In the genomic region with DNA sequence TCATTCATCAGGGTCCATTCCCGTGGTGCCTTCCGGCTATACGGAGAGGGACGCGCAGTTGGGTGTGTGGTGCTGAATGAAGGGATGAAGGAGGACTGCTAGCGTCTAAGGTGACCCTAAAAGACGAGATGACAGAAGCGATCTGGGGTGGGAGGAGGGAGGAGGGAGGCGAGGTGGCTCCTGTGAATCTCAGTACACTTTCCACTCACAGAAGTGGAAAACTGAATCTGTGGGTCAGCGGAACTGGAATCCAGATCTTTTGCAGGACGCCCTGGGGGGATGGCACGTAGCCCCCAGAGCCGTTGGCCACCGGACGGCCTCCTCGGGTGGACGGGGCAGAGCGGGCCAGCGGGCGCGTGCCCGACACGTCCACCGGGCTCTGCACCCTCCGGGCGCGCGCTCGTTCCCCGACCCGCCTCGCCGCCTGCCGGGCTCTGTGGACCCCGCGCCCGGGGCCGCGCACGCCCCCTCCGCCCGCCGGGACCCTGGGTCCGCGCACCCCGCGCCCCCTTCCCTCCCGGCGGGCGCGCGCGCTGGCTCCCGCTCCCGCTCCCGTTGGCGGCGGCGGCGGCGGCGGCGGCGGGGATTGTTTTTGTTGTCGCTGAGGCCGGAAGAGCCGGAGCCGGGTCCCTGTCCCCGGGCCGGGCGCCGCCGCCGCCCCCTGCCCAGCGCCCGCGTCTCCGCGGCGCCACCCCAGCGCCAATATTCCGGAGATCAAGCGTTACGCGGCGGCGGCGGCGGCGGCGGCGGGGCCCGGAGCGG, we compare ENCODE assay signal across 1 cellular context.
TF ChIP-seq lines count a peak whose summit lies in the region.

TSS of gene AGO4 (plus strand) at position 403 of the 762 bp plus-strand sequence. CDS start 401 bp downstream, outside the sequence.

TF ChIP-seq in HepG2, 621 proteins besides CTCF, POLR2A, EP300 and RAD21 (continued from another document and continues in another):
- TF ChIP-seq, protein P1, sequence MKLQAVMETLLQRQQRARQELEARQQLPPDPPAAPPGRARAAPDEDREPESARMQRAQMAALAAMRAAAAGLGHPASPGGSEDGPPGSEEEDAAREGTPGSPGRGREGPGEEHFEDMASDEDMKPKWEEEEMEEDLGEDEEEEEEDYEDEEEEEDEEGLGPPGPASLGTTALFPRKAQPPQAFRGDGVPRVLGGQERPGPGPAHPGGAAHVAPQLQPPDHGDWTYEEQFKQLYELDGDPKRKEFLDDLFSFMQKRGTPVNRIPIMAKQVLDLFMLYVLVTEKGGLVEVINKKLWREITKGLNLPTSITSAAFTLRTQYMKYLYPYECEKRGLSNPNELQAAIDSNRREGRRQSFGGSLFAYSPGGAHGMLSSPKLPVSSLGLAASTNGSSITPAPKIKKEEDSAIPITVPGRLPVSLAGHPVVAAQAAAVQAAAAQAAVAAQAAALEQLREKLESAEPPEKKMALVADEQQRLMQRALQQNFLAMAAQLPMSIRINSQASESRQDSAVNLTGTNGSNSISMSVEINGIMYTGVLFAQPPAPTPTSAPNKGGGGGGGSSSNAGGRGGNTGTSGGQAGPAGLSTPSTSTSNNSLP (IDR thresholded peaks at IDR 0.05; ENCODE audit: low read depth, low read length) = no peak
- TF ChIP-seq CEBPG (CRISPR knock-in tag; IDR thresholded peaks at IDR 0.05) = no peak
- TF ChIP-seq NFATC3 (CRISPR knock-in tag; IDR thresholded peaks at IDR 0.05) = no peak
- peak; percentile 33; the same call in 1 of the 2 replicates for TF ChIP-seq PHF21A (CRISPR knock-in tag; IDR thresholded peaks at IDR 0.05)
- TF ChIP-seq NR1H2 (CRISPR knock-in tag; IDR thresholded peaks at IDR 0.05; ENCODE audit: borderline replicate concordance, low read depth) = no peak
- TF ChIP-seq PAWR (CRISPR knock-in tag; IDR thresholded peaks at IDR 0.05; ENCODE audit: borderline replicate concordance) = no peak
- no peak for TF ChIP-seq ERF (CRISPR knock-in tag; IDR thresholded peaks at IDR 0.05)
- no peak for TF ChIP-seq ZNF879 (CRISPR knock-in tag; IDR thresholded peaks at IDR 0.05)
- no peak for TF ChIP-seq ZNF329 (CRISPR knock-in tag; IDR thresholded peaks at IDR 0.05; ENCODE audit: low read depth)
- TF ChIP-seq ZNF652 (CRISPR knock-in tag; IDR thresholded peaks at IDR 0.05; ENCODE audit: borderline replicate concordance, low read depth) = no peak
- TF ChIP-seq CAMTA2 (CRISPR knock-in tag; IDR thresholded peaks at IDR 0.05; ENCODE audit: borderline replicate concordance) = no peak
- TF ChIP-seq SNAPC4 (CRISPR knock-in tag; IDR thresholded peaks at IDR 0.05) = no peak
- TF ChIP-seq, protein P2, sequence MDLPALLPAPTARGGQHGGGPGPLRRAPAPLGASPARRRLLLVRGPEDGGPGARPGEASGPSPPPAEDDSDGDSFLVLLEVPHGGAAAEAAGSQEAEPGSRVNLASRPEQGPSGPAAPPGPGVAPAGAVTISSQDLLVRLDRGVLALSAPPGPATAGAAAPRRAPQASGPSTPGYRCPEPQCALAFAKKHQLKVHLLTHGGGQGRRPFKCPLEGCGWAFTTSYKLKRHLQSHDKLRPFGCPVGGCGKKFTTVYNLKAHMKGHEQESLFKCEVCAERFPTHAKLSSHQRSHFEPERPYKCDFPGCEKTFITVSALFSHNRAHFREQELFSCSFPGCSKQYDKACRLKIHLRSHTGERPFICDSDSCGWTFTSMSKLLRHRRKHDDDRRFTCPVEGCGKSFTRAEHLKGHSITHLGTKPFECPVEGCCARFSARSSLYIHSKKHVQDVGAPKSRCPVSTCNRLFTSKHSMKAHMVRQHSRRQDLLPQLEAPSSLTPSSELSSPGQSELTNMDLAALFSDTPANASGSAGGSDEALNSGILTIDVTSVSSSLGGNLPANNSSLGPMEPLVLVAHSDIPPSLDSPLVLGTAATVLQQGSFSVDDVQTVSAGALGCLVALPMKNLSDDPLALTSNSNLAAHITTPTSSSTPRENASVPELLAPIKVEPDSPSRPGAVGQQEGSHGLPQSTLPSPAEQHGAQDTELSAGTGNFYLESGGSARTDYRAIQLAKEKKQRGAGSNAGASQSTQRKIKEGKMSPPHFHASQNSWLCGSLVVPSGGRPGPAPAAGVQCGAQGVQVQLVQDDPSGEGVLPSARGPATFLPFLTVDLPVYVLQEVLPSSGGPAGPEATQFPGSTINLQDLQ (CRISPR knock-in tag; IDR thresholded peaks at IDR 0.05) = no peak
- TF ChIP-seq MLX (CRISPR knock-in tag; IDR thresholded peaks at IDR 0.05) = no peak
- no peak for TF ChIP-seq CSRNP2 (CRISPR knock-in tag; conservative IDR thresholded peaks at IDR 0.05; ENCODE audit: low read depth)
- TF ChIP-seq GATA4 (IDR thresholded peaks at IDR 0.05; ENCODE audit: borderline replicate concordance, low read depth) = no peak
- TF ChIP-seq ZNF446 (CRISPR knock-in tag; IDR thresholded peaks at IDR 0.05) = no peak
- no peak for TF ChIP-seq ZBTB1 (CRISPR knock-in tag; IDR thresholded peaks at IDR 0.05; ENCODE audit: borderline replicate concordance)
- TF ChIP-seq, protein P3, sequence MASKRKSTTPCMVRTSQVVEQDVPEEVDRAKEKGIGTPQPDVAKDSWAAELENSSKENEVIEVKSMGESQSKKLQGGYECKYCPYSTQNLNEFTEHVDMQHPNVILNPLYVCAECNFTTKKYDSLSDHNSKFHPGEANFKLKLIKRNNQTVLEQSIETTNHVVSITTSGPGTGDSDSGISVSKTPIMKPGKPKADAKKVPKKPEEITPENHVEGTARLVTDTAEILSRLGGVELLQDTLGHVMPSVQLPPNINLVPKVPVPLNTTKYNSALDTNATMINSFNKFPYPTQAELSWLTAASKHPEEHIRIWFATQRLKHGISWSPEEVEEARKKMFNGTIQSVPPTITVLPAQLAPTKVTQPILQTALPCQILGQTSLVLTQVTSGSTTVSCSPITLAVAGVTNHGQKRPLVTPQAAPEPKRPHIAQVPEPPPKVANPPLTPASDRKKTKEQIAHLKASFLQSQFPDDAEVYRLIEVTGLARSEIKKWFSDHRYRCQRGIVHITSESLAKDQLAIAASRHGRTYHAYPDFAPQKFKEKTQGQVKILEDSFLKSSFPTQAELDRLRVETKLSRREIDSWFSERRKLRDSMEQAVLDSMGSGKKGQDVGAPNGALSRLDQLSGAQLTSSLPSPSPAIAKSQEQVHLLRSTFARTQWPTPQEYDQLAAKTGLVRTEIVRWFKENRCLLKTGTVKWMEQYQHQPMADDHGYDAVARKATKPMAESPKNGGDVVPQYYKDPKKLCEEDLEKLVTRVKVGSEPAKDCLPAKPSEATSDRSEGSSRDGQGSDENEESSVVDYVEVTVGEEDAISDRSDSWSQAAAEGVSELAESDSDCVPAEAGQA (IDR thresholded peaks at IDR 0.05; ENCODE audit: low read depth) = no peak
- TF ChIP-seq, protein P3 (CRISPR knock-in tag; IDR thresholded peaks at IDR 0.05; ENCODE audit: borderline replicate concordance) = no peak
- TF ChIP-seq, protein P4, sequence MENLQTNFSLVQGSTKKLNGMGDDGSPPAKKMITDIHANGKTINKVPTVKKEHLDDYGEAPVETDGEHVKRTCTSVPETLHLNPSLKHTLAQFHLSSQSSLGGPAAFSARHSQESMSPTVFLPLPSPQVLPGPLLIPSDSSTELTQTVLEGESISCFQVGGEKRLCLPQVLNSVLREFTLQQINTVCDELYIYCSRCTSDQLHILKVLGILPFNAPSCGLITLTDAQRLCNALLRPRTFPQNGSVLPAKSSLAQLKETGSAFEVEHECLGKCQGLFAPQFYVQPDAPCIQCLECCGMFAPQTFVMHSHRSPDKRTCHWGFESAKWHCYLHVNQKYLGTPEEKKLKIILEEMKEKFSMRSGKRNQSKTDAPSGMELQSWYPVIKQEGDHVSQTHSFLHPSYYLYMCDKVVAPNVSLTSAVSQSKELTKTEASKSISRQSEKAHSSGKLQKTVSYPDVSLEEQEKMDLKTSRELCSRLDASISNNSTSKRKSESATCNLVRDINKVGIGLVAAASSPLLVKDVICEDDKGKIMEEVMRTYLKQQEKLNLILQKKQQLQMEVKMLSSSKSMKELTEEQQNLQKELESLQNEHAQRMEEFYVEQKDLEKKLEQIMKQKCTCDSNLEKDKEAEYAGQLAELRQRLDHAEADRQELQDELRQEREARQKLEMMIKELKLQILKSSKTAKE (CRISPR knock-in tag; IDR thresholded peaks at IDR 0.05; ENCODE audit: borderline replicate concordance) = no peak
- no peak for TF ChIP-seq ZNF451 (CRISPR knock-in tag; IDR thresholded peaks at IDR 0.05)
- TF ChIP-seq ZSCAN31 (CRISPR knock-in tag; IDR thresholded peaks at IDR 0.05; ENCODE audit: low read depth) = 0 out of 2 replicates have a peak, but pooled peaks have one; percentile 50
- TF ChIP-seq MAF1 (CRISPR knock-in tag; IDR thresholded peaks at IDR 0.05; ENCODE audit: borderline replicate concordance) = no peak
- no peak for TF ChIP-seq MEIS2 (CRISPR knock-in tag; IDR thresholded peaks at IDR 0.05)
- no peak for TF ChIP-seq NRL (CRISPR knock-in tag; IDR thresholded peaks at IDR 0.05; ENCODE audit: borderline replicate concordance)
